Comparison of ENCODE assay signal across 38 cellular contexts in genomic region chr2:28240937-28241336, GRCh38.
"Had no signal": no experiment of that assay in that cellular context is flagged by ENCODE, and none has a peak within 500 bp of the region (broad histone marks: within the 10 kb centered on the region; RNA-seq: fewer than 3 reads in every experiment).

No MANE protein-coding gene starts in this region.

- H3K9me3 ChIP-seq: adrenal gland, ascending aorta, body of pancreas, breast epithelium had no signal

- H3K27me3 Mint-ChIP-seq: activated naive CD4-positive, alpha-beta T cell treated with anti-CD3 and anti-CD28 coated beads, Interleukin-2, amount 10 ng/mL, durations not matched to agents 7 days and 5 days; activated naive CD4-positive, alpha-beta T cell treated with anti-CD3 and anti-CD28 coated beads, Interleukin-2, amount 50 U/mL, for 24 hours; activated naive CD8-positive, alpha-beta T cell; activated naive CD8-positive, alpha-beta T cell treated with anti-CD3 and anti-CD28 coated beads for 36 hours; activated naive CD8-positive, alpha-beta T cell treated with anti-CD3 and anti-CD28 coated beads, Interleukin-2, amount 10 ng/mL, durations not matched to agents 7 days and 5 days; activated naive CD8-positive, alpha-beta T cell treated with anti-CD3 and anti-CD28 coated beads, Interleukin-2, amount 50 U/mL, for 24 hours; activated T-cell treated with anti-CD3 and anti-CD28 coated beads, Interleukin-2, amount 50 U/mL, for 24 hours; activated T-helper 17 cell treated with anti-CD3 and anti-CD28 coated beads, Interleukin-2, amount 50 U/mL, for 72 hours; brain; central memory CD8-positive, alpha-beta T cell had no signal

- ATAC-seq: activated naive CD4-positive, alpha-beta T cell treated with anti-CD3 and anti-CD28 coated beads, Interleukin-2, amount 50 U/mL, for 72 hours; activated naive CD8-positive, alpha-beta T cell treated with anti-CD3 and anti-CD28 coated beads, Interleukin-2, amount 50 U/mL, for 24 hours; activated T-cell treated with anti-CD3 and anti-CD28 coated beads, Interleukin-2, amount 50 U/mL, for 4 hours; activated T-helper 17 cell treated with anti-CD3 and anti-CD28 coated beads, Interleukin-2, amount 50 U/mL, for 72 hours; body of pancreas had no signal

- H3K4me1 Mint-ChIP-seq: activated naive CD8-positive, alpha-beta T cell treated with anti-CD3 and anti-CD28 coated beads for 36 hours; activated naive CD8-positive, alpha-beta T cell treated with anti-CD3 and anti-CD28 coated beads, Interleukin-2, amount 10 ng/mL, durations not matched to agents 7 days and 5 days; activated naive CD8-positive, alpha-beta T cell treated with anti-CD3 and anti-CD28 coated beads, Interleukin-2, amount 50 U/mL, for 24 hours; activated T-helper 17 cell treated with anti-CD3 and anti-CD28 coated beads, Interleukin-2, amount 50 U/mL, for 72 hours; brain; central memory CD8-positive, alpha-beta T cell had no signal

- H3K4me1 ChIP-seq: breast epithelium had no signal

- H3K27ac ChIP-seq: adrenal gland, ascending aorta, body of pancreas, brain microvascular endothelial cell, breast epithelium, cardiac muscle cell had no signal

- H3K4me3 Mint-ChIP-seq: activated naive CD4-positive, alpha-beta T cell treated with anti-CD3 and anti-CD28 coated beads for 36 hours; activated naive CD4-positive, alpha-beta T cell treated with anti-CD3 and anti-CD28 coated beads, Interleukin-2, amount 10 ng/mL, durations not matched to agents 7 days and 5 days; activated naive CD4-positive, alpha-beta T cell treated with anti-CD3 and anti-CD28 coated beads, Interleukin-2, amount 50 U/mL, for 24 hours; activated naive CD8-positive, alpha-beta T cell; activated naive CD8-positive, alpha-beta T cell treated with anti-CD3 and anti-CD28 coated beads for 36 hours; activated naive CD8-positive, alpha-beta T cell treated with anti-CD3 and anti-CD28 coated beads, Interleukin-2, amount 10 ng/mL, durations not matched to agents 7 days and 5 days; activated naive CD8-positive, alpha-beta T cell treated with anti-CD3 and anti-CD28 coated beads, Interleukin-2, amount 50 U/mL, for 24 hours; activated T-cell treated with anti-CD3 and anti-CD28 coated beads, Interleukin-2, amount 50 U/mL, for 24 hours; activated T-cell treated with anti-CD3 and anti-CD28 coated beads, Interleukin-2, amount 50 U/mL, for 4 hours; activated T-helper 1 cell treated with anti-CD3 and anti-CD28 coated beads, Interleukin-12 subunit alpha, Interleukin-12 subunit beta, Interleukin-2, Interleukin-4 antibody, amounts not matched to agents 30 ng/mL and 10 ng/mL and 1 ng/mL, durations not matched to agents 14 hours and 24 hours and 36 hours; activated T-helper 17 cell treated with anti-CD3 and anti-CD28 coated beads, Interleukin-2, amount 50 U/mL, for 72 hours; brain; central memory CD8-positive, alpha-beta T cell had no signal

- DNase-seq: activated effector memory CD4-positive, alpha-beta T cell treated with anti-CD3 and anti-CD28 coated beads, Interleukin-2, amount 50 U/mL, for 16 hours; activated effector memory CD4-positive, alpha-beta T cell treated with Interleukin-2 at 50 U/mL for 16 hours; activated gamma-delta T cell; activated gamma-delta T cell treated with Interleukin-2 at 50 U/mL for 16 hours; activated naive CD4-positive, alpha-beta T cell; activated naive CD4-positive, alpha-beta T cell treated with anti-CD3 and anti-CD28 coated beads for 36 hours; activated naive CD4-positive, alpha-beta T cell treated with anti-CD3 and anti-CD28 coated beads, Interleukin-2, amount 10 ng/mL, durations not matched to agents 7 days and 5 days; activated naive CD4-positive, alpha-beta T cell treated with anti-CD3 and anti-CD28 coated beads, Interleukin-2, amount 50 U/mL, for 16 hours; activated naive CD4-positive, alpha-beta T cell treated with Interleukin-2 at 50 U/mL for 16 hours; activated naive CD8-positive, alpha-beta T cell treated with anti-CD3 and anti-CD28 coated beads for 36 hours; activated naive CD8-positive, alpha-beta T cell treated with anti-CD3 and anti-CD28 coated beads, Interleukin-2, amount 10 ng/mL, durations not matched to agents 7 days and 5 days; activated naive CD8-positive, alpha-beta T cell treated with anti-CD3 and anti-CD28 coated beads, Interleukin-2, amount 50 U/mL, for 24 hours; activated T-cell treated with anti-CD3 and anti-CD28 coated beads, Interleukin-2, amount 50 U/mL, for 24 hours; activated T-cell treated with anti-CD3 and anti-CD28 coated beads, Interleukin-2, amount 50 U/mL, for 4 hours; activated T-cell treated with anti-CD3 and anti-CD28 coated beads, Interleukin-2, amount 50 U/mL, for 48 hours; adrenal gland; amniotic stem cell; amygdala; anterior cingulate cortex; aorta; body of pancreas; brain microvascular endothelial cell; caudate nucleus; central memory CD4-positive, alpha-beta T cell; cerebellar nuclear complex had no signal

- H3K27me3 ChIP-seq: adrenal gland, ascending aorta, body of pancreas, brain microvascular endothelial cell, breast epithelium, cardiac muscle cell had no signal

- H3K27ac Mint-ChIP-seq: activated naive CD4-positive, alpha-beta T cell treated with anti-CD3 and anti-CD28 coated beads for 36 hours; activated naive CD4-positive, alpha-beta T cell treated with anti-CD3 and anti-CD28 coated beads, Interleukin-2, amount 10 ng/mL, durations not matched to agents 7 days and 5 days; activated naive CD4-positive, alpha-beta T cell treated with anti-CD3 and anti-CD28 coated beads, Interleukin-2, amount 50 U/mL, for 24 hours; activated naive CD8-positive, alpha-beta T cell; activated naive CD8-positive, alpha-beta T cell treated with anti-CD3 and anti-CD28 coated beads for 36 hours; activated naive CD8-positive, alpha-beta T cell treated with anti-CD3 and anti-CD28 coated beads, Interleukin-2, amount 10 ng/mL, durations not matched to agents 7 days and 5 days; activated naive CD8-positive, alpha-beta T cell treated with anti-CD3 and anti-CD28 coated beads, Interleukin-2, amount 50 U/mL, for 24 hours; activated T-helper 1 cell treated with anti-CD3 and anti-CD28 coated beads, Interleukin-12 subunit alpha, Interleukin-12 subunit beta, Interleukin-2, Interleukin-4 antibody, amounts not matched to agents 30 ng/mL and 10 ng/mL and 1 ng/mL, durations not matched to agents 14 hours and 24 hours and 36 hours; activated T-helper 17 cell treated with anti-CD3 and anti-CD28 coated beads, Interleukin-2, amount 50 U/mL, for 72 hours; activated T-helper 2 cell treated with anti-CD3 and anti-CD28 coated beads, Interferon-gamma antibody, Interleukin-2, Interleukin-4, amounts not matched to agents 10 μg/mL and 5 μg/mL and 100 μg/mL, durations not matched to agents 14 hours and 24 hours and 36 hours; brain had no signal

- H3K9me3 Mint-ChIP-seq: activated naive CD4-positive, alpha-beta T cell treated with anti-CD3 and anti-CD28 coated beads for 36 hours; activated naive CD4-positive, alpha-beta T cell treated with anti-CD3 and anti-CD28 coated beads, Interleukin-2, amount 10 ng/mL, durations not matched to agents 7 days and 5 days; activated naive CD4-positive, alpha-beta T cell treated with anti-CD3 and anti-CD28 coated beads, Interleukin-2, amount 50 U/mL, for 24 hours; activated naive CD4-positive, alpha-beta T cell treated with anti-CD3 and anti-CD28 coated beads, Interleukin-2, amount 50 U/mL, for 72 hours; activated naive CD8-positive, alpha-beta T cell treated with anti-CD3 and anti-CD28 coated beads for 36 hours; activated naive CD8-positive, alpha-beta T cell treated with anti-CD3 and anti-CD28 coated beads, Interleukin-2, amount 10 ng/mL, durations not matched to agents 7 days and 5 days; activated naive CD8-positive, alpha-beta T cell treated with anti-CD3 and anti-CD28 coated beads, Interleukin-2, amount 50 U/mL, for 24 hours; activated T-cell treated with anti-CD3 and anti-CD28 coated beads, Interleukin-2, amount 50 U/mL, for 24 hours; activated T-cell treated with anti-CD3 and anti-CD28 coated beads, Interleukin-2, amount 50 U/mL, for 4 hours; activated T-helper 1 cell treated with anti-CD3 and anti-CD28 coated beads, Interleukin-12 subunit alpha, Interleukin-12 subunit beta, Interleukin-2, Interleukin-4 antibody, amounts not matched to agents 30 ng/mL and 10 ng/mL and 1 ng/mL, durations not matched to agents 14 hours and 24 hours and 36 hours; activated T-helper 17 cell treated with anti-CD3 and anti-CD28 coated beads, Interleukin-2, amount 50 U/mL, for 72 hours; activated T-helper 2 cell treated with anti-CD3 and anti-CD28 coated beads, Interferon-gamma antibody, Interleukin-2, Interleukin-4, amounts not matched to agents 10 μg/mL and 5 μg/mL and 100 μg/mL, durations not matched to agents 14 hours and 24 hours and 36 hours; brain; central memory CD8-positive, alpha-beta T cell had no signal

- FAIRE-seq: astrocyte, bronchial epithelial cell had no signal

- H3K36me3 ChIP-seq: brain microvascular endothelial cell, breast epithelium had no signal

- H3K4me3 ChIP-seq: adrenal gland, ascending aorta, body of pancreas, breast epithelium, cardiac muscle cell had no signal
